Comparison of ENCODE assay signal across 19 cellular contexts in genomic region chr3:172272699-172273098, GRCh38.
DNase-seq lines count a peak whose midpoint lies in the region; ATAC-seq and TF ChIP-seq lines count a peak whose summit lies in the region.
"Had no signal": no experiment of that assay in that cellular context is flagged by ENCODE, and none has a peak within 500 bp of the region (broad histone marks: within the 10 kb centered on the region; RNA-seq: fewer than 3 reads in every experiment).

No MANE protein-coding gene starts in this region.

- H3K4me1 ChIP-seq in colonic mucosa (no peaks in the 10 kb centered on the region), right atrium auricular region (peaks cover 0 to 21% of the 10 kb centered on the region in 2 donors), neural progenitor cell (no peaks in the 10 kb centered on the region)

- TF ChIP-seq CTCF in natural killer cell (IDR thresholded peaks at IDR 0.05) (no peak), colonic mucosa (IDR thresholded peaks at IDR 0.05) (no peak), right atrium auricular region (IDR thresholded peaks at IDR 0.05) (no peak), neural progenitor cell (IDR thresholded peaks at IDR 0.05) (no peak)

- H3K36me3 Mint-ChIP-seq in natural killer cell (peaks cover 7% of the 10 kb centered on the region), neural progenitor cell (peaks cover 42% of the 10 kb centered on the region)
- H3K36me3 Mint-ChIP-seq in natural killer cell treated with Interleukin-12 subunit alpha and Interleukin-12 subunit beta and Interleukin-15 and Interleukin-18, amount 100 ng/mL, for 72 hours, result peaks cover 19% of the 10 kb centered on the region

- H3K79me2 ChIP-seq in neural progenitor cell (ENCODE audit: low read depth), result no peaks in the 10 kb centered on the region

- H3K9me3 ChIP-seq in colonic mucosa (no peaks in the 10 kb centered on the region), right atrium auricular region (no peaks in the 10 kb centered on the region), neural progenitor cell (ENCODE audit: low read depth) (no peaks in the 10 kb centered on the region)
- H3K9me3 ChIP-seq: esophagus squamous epithelium, tibial nerve had no signal

- peak overlapping the region; percentile 29 to 60 for H3K27ac Mint-ChIP-seq in natural killer cell
- peak overlapping the region in 1 of 2 donors; percentile 80 for H3K27ac Mint-ChIP-seq in natural killer cell treated with Interleukin-12 subunit alpha and Interleukin-12 subunit beta and Interleukin-15 and Interleukin-18, amount 100 ng/mL, for 72 hours
- no peak overlapping the region for H3K27ac Mint-ChIP-seq in neural progenitor cell
- H3K27ac Mint-ChIP-seq: activated B cell treated with CpG ODN at 0.5 μM for 24 hours; dendritic cell treated with granulocyte-macrophage colony-stimulating factor and Interleukin-4, amounts not matched to agents 40 ng/mL and 50 ng/mL, for 4 days; T-helper 1 cell treated with Interleukin-12 subunit alpha and Interleukin-12 subunit beta and Interleukin-4 antibody, amounts not matched to agents 30 μg/mL and 1 μg/mL, for 36 hours had no signal

- H3K4me2 ChIP-seq in neural progenitor cell, result no peak overlapping the region

- intact Hi-C loops in natural killer cell (cut with micrococcal nuclease), result no loop called here
- intact Hi-C loops in colonic mucosa (cut with DNase I), result no loop called here

- H3K27me3 Mint-ChIP-seq in natural killer cell (ENCODE audit: low read depth in 2 of 2) (no peaks in the 10 kb centered on the region), neural progenitor cell (ENCODE audit: insufficient read depth, low read depth) (no peaks in the 10 kb centered on the region)
- no peaks in the 10 kb centered on the region for H3K27me3 Mint-ChIP-seq in natural killer cell treated with Interleukin-12 subunit alpha and Interleukin-12 subunit beta and Interleukin-15 and Interleukin-18, amount 100 ng/mL, for 72 hours
- H3K27me3 Mint-ChIP-seq: activated B cell treated with CpG ODN at 0.5 μM for 24 hours; CD4-positive, alpha-beta memory T cell; dendritic cell treated with granulocyte-macrophage colony-stimulating factor and Interleukin-4, amounts not matched to agents 40 ng/mL and 50 ng/mL, for 4 days; progenitor cell of endocrine pancreas; stimulated activated naive B cell treated with anti-CD40 and anti-IgM and Interleukin-4, amounts not matched to agents 10 μg/mL and 1 μg/mL and 100 μg/mL, for 72 hours had no signal

- ATAC-seq in natural killer cell, result no peak
- ATAC-seq in natural killer cell treated with Interleukin-12 subunit alpha and Interleukin-12 subunit beta and Interleukin-15 and Interleukin-18, amount 100 ng/mL, for 72 hours, result no peak
- no peak for ATAC-seq in HG03378 (IDR thresholded peaks at IDR 0.05; ENCODE audit: unreplicated experiment)
- ATAC-seq in HG02981 (IDR thresholded peaks at IDR 0.05; ENCODE audit: unreplicated experiment), result no peak
- ATAC-seq: stimulated activated naive B cell treated with anti-CD40 and anti-IgM and Interleukin-4, amounts not matched to agents 10 μg/mL and 1 μg/mL and 100 μg/mL, for 72 hours had no signal

- H3K27ac ChIP-seq in colonic mucosa, result peak overlapping the region; percentile 14
- H3K27ac ChIP-seq in right atrium auricular region, result peak overlapping the region; percentile 2 to 12
- H3K27ac ChIP-seq in neural progenitor cell, result no peak overlapping the region
- H3K27ac ChIP-seq: tibial nerve had no signal

- H3K9ac ChIP-seq in colonic mucosa (ENCODE audit: low read depth in 2 of 2, low read length in 2 of 2) (no peak overlapping the region), neural progenitor cell (no peak overlapping the region)

- H3K4me3 ChIP-seq in colonic mucosa (no peak overlapping the region), right atrium auricular region (no peak overlapping the region), neural progenitor cell (no peak overlapping the region)
- H3K4me3 ChIP-seq: esophagus squamous epithelium, tibial nerve had no signal

- H3K4me1 Mint-ChIP-seq in natural killer cell (peaks cover 48 to 67% of the 10 kb centered on the region in 2 donors), neural progenitor cell (peaks cover 6% of the 10 kb centered on the region)
- peaks cover 38 to 40% of the 10 kb centered on the region in 2 donors for H3K4me1 Mint-ChIP-seq in natural killer cell treated with Interleukin-12 subunit alpha and Interleukin-12 subunit beta and Interleukin-15 and Interleukin-18, amount 100 ng/mL, for 72 hours (ENCODE audit: low read depth in 2 of 2)

- H3K36me3 ChIP-seq in colonic mucosa (peaks cover 12% of the 10 kb centered on the region), right atrium auricular region (no peaks in the 10 kb centered on the region), neural progenitor cell (no peaks in the 10 kb centered on the region)
- H3K36me3 ChIP-seq: esophagus squamous epithelium had no signal

- H3K27me3 ChIP-seq in colonic mucosa, result no peaks in the 10 kb centered on the region
- no peaks in the 10 kb centered on the region for H3K27me3 ChIP-seq in right atrium auricular region
- no peaks in the 10 kb centered on the region for H3K27me3 ChIP-seq in neural progenitor cell
- H3K27me3 ChIP-seq: esophagus squamous epithelium, tibial nerve had no signal

- DNase-seq in natural killer cell, result no peak
- DNase-seq in natural killer cell treated with Interleukin-12 subunit alpha and Interleukin-12 subunit beta and Interleukin-15 and Interleukin-18, amount 100 ng/mL, for 72 hours (ENCODE audit: low spot score), result no peak
- DNase-seq in colonic mucosa, result no peak
- DNase-seq in right atrium auricular region (ENCODE audit: low spot score), result no peak
- DNase-seq in NCI-H1092 treated with DMSO at 0.1 percent for 48 hours (lab: John Stamatoyannopoulos, UW), result no peak
- DNase-seq in neural progenitor cell (ENCODE audit: low spot score), result no peak
- DNase-seq: activated B cell treated with CpG ODN at 0.5 μM for 24 hours; activated effector memory CD4-positive, alpha-beta T cell treated with anti-CD3 and anti-CD28 coated beads, Interleukin-2, amount 50 U/mL, for 16 hours; anterior cingulate cortex; CD4-positive, alpha-beta memory T cell; esophagus squamous epithelium; NCI-H345; stimulated activated naive B cell treated with anti-CD40 and anti-IgM and Interleukin-4, amounts not matched to agents 10 μg/mL and 1 μg/mL and 100 μg/mL, for 72 hours had no signal

- H2AFZ ChIP-seq in neural progenitor cell (replicated peaks), result no peak overlapping the region

- no peaks in the 10 kb centered on the region for H3K9me3 Mint-ChIP-seq in natural killer cell
- no peaks in the 10 kb centered on the region for H3K9me3 Mint-ChIP-seq in natural killer cell treated with Interleukin-12 subunit alpha and Interleukin-12 subunit beta and Interleukin-15 and Interleukin-18, amount 100 ng/mL, for 72 hours
- no peaks in the 10 kb centered on the region for H3K9me3 Mint-ChIP-seq in neural progenitor cell
- H3K9me3 Mint-ChIP-seq: activated B cell treated with CpG ODN at 0.5 μM for 24 hours; CD4-positive, alpha-beta memory T cell; dendritic cell treated with granulocyte-macrophage colony-stimulating factor and Interleukin-4, amounts not matched to agents 40 ng/mL and 50 ng/mL, for 4 days; T-helper 1 cell treated with Interleukin-12 subunit alpha and Interleukin-12 subunit beta and Interleukin-4 antibody, amounts not matched to agents 30 μg/mL and 1 μg/mL, for 36 hours had no signal

- no peaks in the 10 kb centered on the region for H3F3A ChIP-seq in neural progenitor cell (ENCODE audit: low read depth)

- no peak overlapping the region for H3K4me3 Mint-ChIP-seq in natural killer cell
- H3K4me3 Mint-ChIP-seq in natural killer cell treated with Interleukin-12 subunit alpha and Interleukin-12 subunit beta and Interleukin-15 and Interleukin-18, amount 100 ng/mL, for 72 hours, result no peak overlapping the region
- H3K4me3 Mint-ChIP-seq in neural progenitor cell, result no peak overlapping the region
- H3K4me3 Mint-ChIP-seq: activated B cell treated with CpG ODN at 0.5 μM for 24 hours; CD4-positive, alpha-beta memory T cell; dendritic cell treated with granulocyte-macrophage colony-stimulating factor and Interleukin-4, amounts not matched to agents 40 ng/mL and 50 ng/mL, for 4 days; stimulated activated naive B cell treated with anti-CD40 and anti-IgM and Interleukin-4, amounts not matched to agents 10 μg/mL and 1 μg/mL and 100 μg/mL, for 72 hours; T-helper 1 cell treated with Interleukin-12 subunit alpha and Interleukin-12 subunit beta and Interleukin-4 antibody, amounts not matched to agents 30 μg/mL and 1 μg/mL, for 36 hours had no signal

- no peaks in the 10 kb centered on the region for H4K20me1 ChIP-seq in neural progenitor cell (ENCODE audit: low read depth)
